Comparison of ENCODE assay signal across 17 cellular contexts in genomic region chr3:16104161-16104560, GRCh38.
DNase-seq lines count a peak whose midpoint lies in the region; ATAC-seq, FAIRE-seq and TF ChIP-seq lines count a peak whose summit lies in the region.
"Had no signal": no experiment of that assay in that cellular context is flagged by ENCODE, and none has a peak within 500 bp of the region (broad histone marks: within the 10 kb centered on the region; RNA-seq: fewer than 3 reads in every experiment).

No MANE protein-coding gene starts in this region.

- no peak for TF ChIP-seq EP300 in A549 (IDR thresholded peaks at IDR 0.05)

- ATAC-seq in A549 (no peak), gastrocnemius medialis (no peak), HG02938 (IDR thresholded peaks at IDR 0.05; ENCODE audit: unreplicated experiment) (no peak)
- ATAC-seq: CD8-positive, alpha-beta T cell had no signal

- peaks cover 28% of the 10 kb centered on the region for H3K4me1 ChIP-seq in A549
- H3K4me1 ChIP-seq in gastrocnemius medialis, result peaks cover 0 to 11% of the 10 kb centered on the region in 2 donors
- H3K4me1 ChIP-seq: SJCRH30 had no signal

- intact Hi-C loops in gastrocnemius medialis (cut with DNase I; ENCODE audit: low total_unique reads), result no loop called here

- 95% methylated on average over 2 of the region's 2 CpGs for WGBS in A549 (ENCODE audit: missing lambda C conversion rate)

- TF ChIP-seq RAD21 in A549 (conservative IDR thresholded peaks at IDR 0.05 in 1 of 2, IDR thresholded peaks at IDR 0.05 in 1 of 2), result no peak

- no peak for TF ChIP-seq CTCF in A549 (IDR thresholded peaks at IDR 0.05)
- no peak for TF ChIP-seq CTCF in gastrocnemius medialis (IDR thresholded peaks at IDR 0.05 in 4 of 5, conservative IDR thresholded peaks at IDR 0.05 in 1 of 5)

- H3K27me3 ChIP-seq in gastrocnemius medialis, result no peaks in the 10 kb centered on the region
- H3K27me3 ChIP-seq: SJCRH30 had no signal

- no peak overlapping the region for H3K4me3 ChIP-seq in A549
- no peak overlapping the region for H3K4me3 ChIP-seq in gastrocnemius medialis
- H3K4me3 ChIP-seq: SJCRH30 had no signal

- peak overlapping the region; percentile 7 to 68; a peak in 2 of 6 replicates for H3K27ac ChIP-seq in A549
- peak overlapping the region; percentile 23 to 50 (median 37) for H3K27ac ChIP-seq in gastrocnemius medialis
- H3K27ac ChIP-seq: SJCRH30 had no signal

- no peaks in the 10 kb centered on the region for H3K9me3 ChIP-seq in A549
- no peaks in the 10 kb centered on the region for H3K9me3 ChIP-seq in gastrocnemius medialis
- H3K9me3 ChIP-seq: SJCRH30 had no signal

- no peak overlapping the region for H3K4me2 ChIP-seq in A549

- CTCF ChIA-PET in A549 (lab: Yijun Ruan, JAX), result no interaction called here

- DNase-seq in A549 (ENCODE audit: low read depth in 1 of 2, low spot score in 1 of 2), result no peak
- peak; percentile 23 for DNase-seq in EL
- peak; percentile 45 for DNase-seq in astrocyte of the hippocampus (ENCODE audit: low read depth, low spot score)
- DNase-seq in gastrocnemius medialis, result no peak
- DNase-seq in NCI-H146 treated with DMSO at 0.1 percent for 48 hours (lab: John Stamatoyannopoulos, UW; ENCODE audit: unreplicated experiment), result no peak
- no peak for DNase-seq in NCI-H128 (lab: John Stamatoyannopoulos, UW; ENCODE audit: unreplicated experiment)
- DNase-seq: CD8-positive, alpha-beta T cell; DMS79 treated with DMSO at 0.1 percent for 48 hours; GF-D8; GOT3; NCI-H1417 treated with DMSO at 0.1 percent for 48 hours; NCI-H2029 treated with DMSO at 0.1 percent for 48 hours; NCI-H2227 treated with DMSO at 0.1 percent for 48 hours; NCI-H526; SJCRH30 had no signal

- no peak for FAIRE-seq in A549 (lab: Jason Lieb, UNC)
- FAIRE-seq: D721Med had no signal

- no peaks in the 10 kb centered on the region for H3K36me3 ChIP-seq in gastrocnemius medialis
- H3K36me3 ChIP-seq: SJCRH30 had no signal

- TF ChIP-seq POLR2A in A549 (IDR thresholded peaks at IDR 0.05; ENCODE audit: low read length), result no peak
- TF ChIP-seq POLR2A in gastrocnemius medialis (IDR thresholded peaks at IDR 0.05), result no peak

- in situ Hi-C loops in gastrocnemius medialis (cut with MboI; ENCODE audit: low sequenced_read_pairs in 4 of 4), result no loop called here

- POLR2A ChIA-PET in A549 (lab: Yijun Ruan, JAX), result no interaction called here

TF ChIP-seq in A549, 52 proteins besides CTCF, POLR2A, EP300 and RAD21:
- TF ChIP-seq NFE2L2 (conservative IDR thresholded peaks at IDR 0.05; ENCODE audit: low read length) (no peak), JUN (IDR thresholded peaks at IDR 0.05) (no peak), ZNF302 (CRISPR knock-in tag; IDR thresholded peaks at IDR 0.05) (no peak), NPAS2 (CRISPR knock-in tag; IDR thresholded peaks at IDR 0.05; ENCODE audit: borderline replicate concordance) (no peak), MAZ (IDR thresholded peaks at IDR 0.05; ENCODE audit: borderline replicate concordance, low read depth, low read length) (no peak), SMC3 (IDR thresholded peaks at IDR 0.05) (no peak), BHLHE40 (IDR thresholded peaks at IDR 0.05; ENCODE audit: low read depth, low read length) (no peak), PHF8 (IDR thresholded peaks at IDR 0.05; ENCODE audit: borderline replicate concordance, low read depth) (no peak), FOSB (CRISPR knock-in tag; IDR thresholded peaks at IDR 0.05) (no peak), TFCP2L1 (CRISPR knock-in tag; IDR thresholded peaks at IDR 0.05) (no peak), MYC (IDR thresholded peaks at IDR 0.05; ENCODE audit: borderline replicate concordance, low read length) (no peak), CEBPB (IDR thresholded peaks at IDR 0.05) (no peak), ESRRA (IDR thresholded peaks at IDR 0.05; ENCODE audit: borderline replicate concordance, low read length) (no peak)

Comparison
In these comparisons a context has a peak if more than half of its experiments do, and no peak if none do; other contexts are left out.
1. DNase-seq: peak in EL (single experiment) and astrocyte of the hippocampus (single experiment); none in A549 (0 of 2), gastrocnemius medialis (0 of 2), NCI-H146 treated with DMSO at 0.1 percent for 48 hours (single experiment) and NCI-H128 (single experiment).